14 cellular contexts compared by ENCODE assay signal in the genomic region with DNA sequence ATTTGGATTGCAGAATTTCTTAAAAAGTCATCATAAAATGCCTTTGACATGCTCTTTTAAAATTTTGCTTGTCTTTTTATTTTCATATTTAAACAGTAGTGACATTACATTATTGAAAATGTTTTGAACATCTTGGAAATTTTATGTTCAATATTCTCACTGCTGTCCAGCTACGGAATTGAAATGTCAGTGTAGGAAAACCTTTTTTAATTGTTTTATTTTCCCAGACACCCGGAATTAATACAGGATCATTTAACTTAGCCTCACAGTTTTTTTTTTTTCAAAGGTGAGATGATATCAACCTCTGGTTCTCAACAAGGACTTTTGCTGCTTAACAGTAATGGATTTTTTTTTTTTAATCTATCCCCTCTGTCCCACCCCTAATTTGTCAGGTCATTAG. TPM values are rescaled to one million over a fixed set of nuclear protein-coding genes. Genes with fewer than 3 reads are reported as not detected.
A peak's percentile ranks its signal among the peaks of the same experiment; 100 is the strongest.
DNase-seq lines count a peak whose midpoint lies in the region; ATAC-seq and TF ChIP-seq lines count a peak whose summit lies in the region.
"Had no signal": no experiment of that assay in that cellular context is flagged by ENCODE, and none has a peak within 500 bp of the region (broad histone marks: within the 10 kb centered on the region; RNA-seq: fewer than 3 reads in every experiment).

No MANE protein-coding gene starts in this region.

- POLR2A ChIA-PET in A673 (lab: Charles Lee; ENCODE audit: low non-redundant PET) = no interaction called here
- POLR2A ChIA-PET in activated CD8-positive, alpha-beta T cell treated with anti-CD3 and anti-CD28 coated beads, Interleukin-2, amount 10 ng/mL, durations not matched to agents 7 days and 5 days (lab: Charles Lee) = interaction anchor here (0.7 to 1.0 kb wide), 2 partner anchors 8 to 133 kb away, joined by 3 to 6 read pairs; partner anchors contain the start of gene KCNC4

- H3K4me3 ChIP-seq in A673 (ENCODE audit: low read depth, low read length, poor library complexity, severe bottlenecking) (peak overlapping the region; percentile 75), GM12865 (ENCODE audit: low read depth, low read length) (peak overlapping the region; percentile 51)

- peak overlapping the region; percentile 35 for H3K27ac Mint-ChIP-seq in activated CD8-positive, alpha-beta T cell treated with anti-CD3 and anti-CD28 coated beads, Interleukin-2, amount 10 ng/mL, durations not matched to agents 7 days and 5 days
- H3K27ac Mint-ChIP-seq in immature natural killer cell = peak overlapping the region in 5 of 6 donors; percentile 6 to 82 (median 60)

- peaks cover 52% of the 10 kb centered on the region for H3K4me1 ChIP-seq in A673 (ENCODE audit: insufficient read depth, low read length, poor library complexity, severe bottlenecking)

- no peak for ATAC-seq in activated CD8-positive, alpha-beta T cell treated with anti-CD3 and anti-CD28 coated beads, Interleukin-2, amount 10 ng/mL, durations not matched to agents 7 days and 5 days

- H3K4me3 Mint-ChIP-seq in activated CD8-positive, alpha-beta T cell treated with anti-CD3 and anti-CD28 coated beads, Interleukin-2, amount 10 ng/mL, durations not matched to agents 7 days and 5 days = no peak overlapping the region
- peak overlapping the region; percentile 42 to 82 (median 63) for H3K4me3 Mint-ChIP-seq in immature natural killer cell

- DNase-seq in A673 (ENCODE audit: low spot score) (no peak), GM12865 (ENCODE audit: low read depth) (no peak), immature natural killer cell (no peak), posterior cingulate gyrus (no peak), RPMI8226 (no peak), DMS53 (lab: John Stamatoyannopoulos, UW) (no peak), T-helper 9 cell (no peak)
- no peak for DNase-seq in activated CD8-positive, alpha-beta T cell treated with anti-CD3 and anti-CD28 coated beads, Interleukin-2, amount 10 ng/mL, durations not matched to agents 7 days and 5 days
- DNase-seq: dermis blood vessel endothelial cell; Kasumi-1; NCI-H524; stimulated activated CD4-positive, alpha-beta T cell treated with anti-CD3 and anti-CD28 coated beads, Interleukin-2, amount 100 ng/mL, for 48 hours; T1000 had no signal

- no peaks in the 10 kb centered on the region for H3K27me3 ChIP-seq in A673 (replicated peaks; ENCODE audit: insufficient read depth, low read depth, low read length, poor library complexity)
- H3K27me3 ChIP-seq: neutrophil had no signal

- H3K4me1 Mint-ChIP-seq in activated CD8-positive, alpha-beta T cell treated with anti-CD3 and anti-CD28 coated beads, Interleukin-2, amount 10 ng/mL, durations not matched to agents 7 days and 5 days (ENCODE audit: low read depth) = peaks cover 75% of the 10 kb centered on the region
- peaks cover 72 to 86% of the 10 kb centered on the region in 2 donors for H3K4me1 Mint-ChIP-seq in immature natural killer cell

- CTCF ChIA-PET in A673 (lab: Charles Lee) = no interaction called here
- CTCF ChIA-PET in activated CD8-positive, alpha-beta T cell treated with anti-CD3 and anti-CD28 coated beads, Interleukin-2, amount 10 ng/mL, durations not matched to agents 7 days and 5 days (lab: Charles Lee) = interaction anchor here (0.7 to 1.2 kb wide), 3 partner anchors 136 to 1664 kb away, joined by 3 read pairs; no protein-coding TSS in a partner anchor

- no peak for TF ChIP-seq CTCF in A673 (conservative IDR thresholded peaks at IDR 0.05; ENCODE audit: low read depth, low read length)
- no peak for TF ChIP-seq CTCF in GM12865 (IDR thresholded peaks at IDR 0.05; ENCODE audit: insufficient read depth, low read depth, low read length, missing control alignments)

- intact Hi-C loops in A673 (cut with micrococcal nuclease; ENCODE audit: unreplicated experiment) (no loop called here), posterior cingulate gyrus (cut with DNase I) (no loop called here)

- H3K36me3 ChIP-seq in A673 (ENCODE audit: insufficient read depth, low read length, poor library complexity, severe bottlenecking) = peaks cover 77% of the 10 kb centered on the region

- H3K27me3 Mint-ChIP-seq in activated CD8-positive, alpha-beta T cell treated with anti-CD3 and anti-CD28 coated beads, Interleukin-2, amount 10 ng/mL, durations not matched to agents 7 days and 5 days (ENCODE audit: low read depth) = no peaks in the 10 kb centered on the region
- peaks cover 0 to 7% (median 6%) of the 10 kb centered on the region in 3 donors for H3K27me3 Mint-ChIP-seq in immature natural killer cell (ENCODE audit: low read depth in 3 of 3)

- no peak overlapping the region for H3K27ac ChIP-seq in A673 (ENCODE audit: low read depth, low read length, poor library complexity, severe bottlenecking)

- no peaks in the 10 kb centered on the region for H3K9me3 ChIP-seq in A673 (ENCODE audit: low read depth, low read length, poor library complexity, severe bottlenecking)
- H3K9me3 ChIP-seq: neutrophil had no signal

- no peaks in the 10 kb centered on the region for H3K9me3 Mint-ChIP-seq in activated CD8-positive, alpha-beta T cell treated with anti-CD3 and anti-CD28 coated beads, Interleukin-2, amount 10 ng/mL, durations not matched to agents 7 days and 5 days (ENCODE audit: insufficient read depth)
- no peaks in the 10 kb centered on the region for H3K9me3 Mint-ChIP-seq in immature natural killer cell

- no TSS peak for BruUV-seq in A673 (replicated peaks; lab: Mats Ljungman, UMichigan)

- H3K36me3 Mint-ChIP-seq in activated CD8-positive, alpha-beta T cell treated with anti-CD3 and anti-CD28 coated beads, Interleukin-2, amount 10 ng/mL, durations not matched to agents 7 days and 5 days (ENCODE audit: low read depth) = peaks cover 78% of the 10 kb centered on the region
- peaks cover 4 to 14% (median 12%) of the 10 kb centered on the region in 3 donors for H3K36me3 Mint-ChIP-seq in immature natural killer cell

RNA-seq across cellular contexts. Expression of gene RBM15, which starts 4.1 kb away (rescaled TPM):
- 59.9 and 60.3 TPM in 2 replicates for total RNA-seq in A673 (2021)
- total RNA-seq in activated CD8-positive, alpha-beta T cell treated with anti-CD3 and anti-CD28 coated beads, Interleukin-2, amount 10 ng/mL, durations not matched to agents 7 days and 5 days = 10 to 100 TPM; 72.0 to 75.5 TPM
- 10 to 100 TPM in 1 of 3 donors, 1 to 10 TPM in 2; 5.7 to 14.4 (median 10.0) TPM for polyA plus RNA-seq in immature natural killer cell

RNA-seq across cellular contexts. Expression of gene SLC16A4, which starts 47.6 kb away (rescaled TPM):
- 0.48 and 0.60 TPM in 2 replicates for total RNA-seq in A673 (2021)
- under 1 TPM; 0.23 to 0.26 TPM for total RNA-seq in activated CD8-positive, alpha-beta T cell treated with anti-CD3 and anti-CD28 coated beads, Interleukin-2, amount 10 ng/mL, durations not matched to agents 7 days and 5 days
- under 1 TPM in 1 of 3 donors, not detected in 2; 0.80 TPM for polyA plus RNA-seq in immature natural killer cell
